In the genomic region with DNA sequence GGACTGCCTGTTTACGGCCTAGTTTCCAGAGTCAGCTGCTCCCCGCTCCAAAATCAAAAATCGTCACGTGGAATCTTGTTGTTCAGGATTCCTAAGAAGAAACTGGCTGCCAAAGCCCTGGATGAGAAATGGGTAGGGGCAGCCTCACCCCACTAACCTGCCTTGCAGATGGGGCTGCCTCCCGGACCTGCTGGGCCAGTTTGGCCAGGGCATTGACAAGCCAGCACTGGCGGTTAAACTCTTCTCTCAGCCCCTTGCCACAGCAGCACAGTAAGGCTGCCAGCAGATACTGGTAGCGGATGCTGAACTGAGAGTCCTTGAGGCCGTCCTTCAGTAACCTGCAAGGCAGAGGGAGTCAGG, we compare ENCODE assay signal across 14 cellular contexts. TPM values are rescaled to one million over a fixed set of nuclear protein-coding genes. Genes with fewer than 3 reads are reported as not detected.
DNase-seq lines count a peak whose midpoint lies in the region; ATAC-seq, FAIRE-seq and TF ChIP-seq lines count a peak whose summit lies in the region.
"Had no signal": no experiment of that assay in that cellular context is flagged by ENCODE, and none has a peak within 500 bp of the region (broad histone marks: within the 10 kb centered on the region; RNA-seq: fewer than 3 reads in every experiment).

No MANE protein-coding gene starts in this region.

- TF ChIP-seq CTCF in pancreas (IDR thresholded peaks at IDR 0.05) (no peak), tibial nerve (IDR thresholded peaks at IDR 0.05) (no peak), mucosa of descending colon (IDR thresholded peaks at IDR 0.05) (no peak)

- no peaks in the 10 kb centered on the region for H3K27me3 ChIP-seq in pancreas
- no peaks in the 10 kb centered on the region for H3K27me3 ChIP-seq in tibial nerve
- H3K27me3 ChIP-seq in naive thymus-derived CD4-positive, alpha-beta T cell (ENCODE audit: control insufficient read depth in 2 of 2, insufficient read depth in 2 of 2, low read length in 2 of 2) = no peaks in the 10 kb centered on the region

- H3K27me3 Mint-ChIP-seq in activated CD4-positive, alpha-beta memory T cell treated with anti-CD3 and anti-CD28 coated beads for 36 hours = no peaks in the 10 kb centered on the region
- no peaks in the 10 kb centered on the region for H3K27me3 Mint-ChIP-seq in activated CD4-positive, alpha-beta memory T cell treated with anti-CD3 and anti-CD28 coated beads, Interleukin-2, amount 10 ng/mL, durations not matched to agents 7 days and 5 days
- no peaks in the 10 kb centered on the region for H3K27me3 Mint-ChIP-seq in stimulated activated naive CD8-positive, alpha-beta T cell treated with anti-CD3 and anti-CD28 coated beads, Interleukin-15, amount 100 ng/mL, for 72 hours
- H3K27me3 Mint-ChIP-seq in naive thymus-derived CD4-positive, alpha-beta T cell = no peaks in the 10 kb centered on the region
- H3K27me3 Mint-ChIP-seq: brain had no signal

- no peak overlapping the region for H3K4me3 Mint-ChIP-seq in activated CD4-positive, alpha-beta memory T cell treated with anti-CD3 and anti-CD28 coated beads for 36 hours
- no peak overlapping the region for H3K4me3 Mint-ChIP-seq in activated CD4-positive, alpha-beta memory T cell treated with anti-CD3 and anti-CD28 coated beads, Interleukin-2, amount 10 ng/mL, durations not matched to agents 7 days and 5 days
- H3K4me3 Mint-ChIP-seq in stimulated activated naive CD8-positive, alpha-beta T cell treated with anti-CD3 and anti-CD28 coated beads, Interleukin-15, amount 100 ng/mL, for 72 hours = no peak overlapping the region
- no peak overlapping the region for H3K4me3 Mint-ChIP-seq in naive thymus-derived CD4-positive, alpha-beta T cell
- H3K4me3 Mint-ChIP-seq: brain had no signal

- POLR2A ChIA-PET in activated CD4-positive, alpha-beta memory T cell treated with anti-CD3 and anti-CD28 coated beads for 36 hours (lab: Charles Lee) = interaction anchor here (1.2 to 1.9 kb wide), 3 partner anchors 26 to 73 kb away, joined by 3 to 16 read pairs (median 4); a partner anchor contains a TSS
- POLR2A ChIA-PET in activated CD4-positive, alpha-beta memory T cell treated with anti-CD3 and anti-CD28 coated beads, Interleukin-2, amount 10 ng/mL, durations not matched to agents 7 days and 5 days (lab: Charles Lee) = interaction anchor here (0.8 to 2.1 kb wide), 4 partner anchors 9 to 117 kb away, joined by 3 to 17 read pairs (median 4); a partner anchor contains a TSS
- POLR2A ChIA-PET in naive thymus-derived CD4-positive, alpha-beta T cell (lab: Charles Lee) = interaction anchor here (1.0 to 3.4 kb wide), 3 partner anchors 51 to 63 kb away, joined by 4 to 16 read pairs (median 4); a partner anchor contains a TSS

- no peak for TF ChIP-seq POLR2A in tibial nerve (IDR thresholded peaks at IDR 0.05)

- H3K27ac ChIP-seq in cingulate gyrus (ENCODE audit: low read depth, low read length) = peak overlapping the region; percentile 7
- H3K27ac ChIP-seq in pancreas = peak overlapping the region in 3 of 4 donors; percentile 22 to 61 (median 29)
- H3K27ac ChIP-seq in tibial nerve = peak overlapping the region; percentile 7 to 76 (median 46)
- H3K27ac ChIP-seq in naive thymus-derived CD4-positive, alpha-beta T cell (ENCODE audit: low read depth, low read length) = no peak overlapping the region
- H3K27ac ChIP-seq: KMS-11 had no signal

- peaks cover 61% of the 10 kb centered on the region for H3K4me1 Mint-ChIP-seq in activated CD4-positive, alpha-beta memory T cell treated with anti-CD3 and anti-CD28 coated beads for 36 hours (ENCODE audit: low read depth)
- H3K4me1 Mint-ChIP-seq in activated CD4-positive, alpha-beta memory T cell treated with anti-CD3 and anti-CD28 coated beads, Interleukin-2, amount 10 ng/mL, durations not matched to agents 7 days and 5 days = peaks cover 43% of the 10 kb centered on the region
- peaks cover 12% of the 10 kb centered on the region for H3K4me1 Mint-ChIP-seq in stimulated activated naive CD8-positive, alpha-beta T cell treated with anti-CD3 and anti-CD28 coated beads, Interleukin-15, amount 100 ng/mL, for 72 hours
- H3K4me1 Mint-ChIP-seq in naive thymus-derived CD4-positive, alpha-beta T cell = peaks cover 0 to 13% (median 5%) of the 10 kb centered on the region in 7 donors

- H3K9me3 ChIP-seq in pancreas (no peaks in the 10 kb centered on the region), tibial nerve (no peaks in the 10 kb centered on the region), mucosa of descending colon (no peaks in the 10 kb centered on the region)
- no peaks in the 10 kb centered on the region for H3K9me3 ChIP-seq in naive thymus-derived CD4-positive, alpha-beta T cell (ENCODE audit: control insufficient read depth in 2 of 3, low read length in 3 of 3)

- DNase-seq in activated CD4-positive, alpha-beta memory T cell treated with anti-CD3 and anti-CD28 coated beads for 36 hours = no peak
- DNase-seq in activated CD4-positive, alpha-beta memory T cell treated with anti-CD3 and anti-CD28 coated beads, Interleukin-2, amount 10 ng/mL, durations not matched to agents 7 days and 5 days = no peak
- DNase-seq in pancreas = peak in 2 of 6 donors; percentile 39 to 55
- no peak for DNase-seq in tibial nerve (ENCODE audit: low spot score in 2 of 2)
- no peak for DNase-seq in stimulated activated naive CD8-positive, alpha-beta T cell treated with anti-CD3 and anti-CD28 coated beads, Interleukin-15, amount 100 ng/mL, for 72 hours
- no peak for DNase-seq in naive thymus-derived CD4-positive, alpha-beta T cell
- no peak for DNase-seq in mucosa of descending colon
- DNase-seq: activated CD4-positive, alpha-beta T cell treated with anti-CD3 and anti-CD28 coated beads for 1 hour; NCI-H187; retina had no signal

- WGBS in pancreas, 2 donors = 65% methylated on average over 8 of the region's 8 CpGs
- 72 to 75% methylated on average over 8 of the region's 8 CpGs for WGBS in tibial nerve, 2 donors

- H3K4me1 ChIP-seq in pancreas (no peaks in the 10 kb centered on the region), tibial nerve (peaks cover 4 to 61% (median 18%) of the 10 kb centered on the region in 4 donors), mucosa of descending colon (ENCODE audit: low read depth) (peaks cover 16% of the 10 kb centered on the region)
- peaks cover 0 to 8% of the 10 kb centered on the region in 2 donors for H3K4me1 ChIP-seq in naive thymus-derived CD4-positive, alpha-beta T cell (ENCODE audit: control insufficient read depth in 2 of 2, insufficient read depth in 2 of 2, low read length in 2 of 2)

- CTCF ChIA-PET in activated CD4-positive, alpha-beta memory T cell treated with anti-CD3 and anti-CD28 coated beads for 36 hours (lab: Charles Lee) = interaction anchor here (0.6 to 33.4 kb wide), 12 partner anchors 9 to 364 kb away, joined by 3 to 1224 read pairs (median 4); a partner anchor contains a TSS
- CTCF ChIA-PET in activated CD4-positive, alpha-beta memory T cell treated with anti-CD3 and anti-CD28 coated beads, Interleukin-2, amount 10 ng/mL, durations not matched to agents 7 days and 5 days (lab: Charles Lee) = interaction anchor here (1.1 to 6.2 kb wide), 7 partner anchors 11 to 364 kb away, joined by 5 to 46 read pairs (median 8); a partner anchor contains a TSS
- CTCF ChIA-PET in naive thymus-derived CD4-positive, alpha-beta T cell (lab: Charles Lee) = interaction anchor here (1.3 to 22.5 kb wide), 5 partner anchors 10 to 364 kb away, joined by 3 to 434 read pairs (median 6); a partner anchor contains a TSS

- no peak for FAIRE-seq in pancreas (lab: Jason Lieb, UNC)
- FAIRE-seq: endothelial cell of umbilical vein had no signal

- H3K4me3 ChIP-seq in pancreas = no peak overlapping the region
- H3K4me3 ChIP-seq in tibial nerve = no peak overlapping the region
- H3K4me3 ChIP-seq in naive thymus-derived CD4-positive, alpha-beta T cell (ENCODE audit: low read length) = no peak overlapping the region
- H3K4me3 ChIP-seq in mucosa of descending colon = no peak overlapping the region

- peak; percentile 19 to 53 (median 51) for ATAC-seq in pancreas
- no peak for ATAC-seq in stimulated activated naive CD8-positive, alpha-beta T cell treated with anti-CD3 and anti-CD28 coated beads, Interleukin-15, amount 100 ng/mL, for 72 hours
- no peak for ATAC-seq in naive thymus-derived CD4-positive, alpha-beta T cell
- no peak for ATAC-seq in mucosa of descending colon

- H3K9me3 Mint-ChIP-seq in activated CD4-positive, alpha-beta memory T cell treated with anti-CD3 and anti-CD28 coated beads for 36 hours = no peaks in the 10 kb centered on the region
- H3K9me3 Mint-ChIP-seq in activated CD4-positive, alpha-beta memory T cell treated with anti-CD3 and anti-CD28 coated beads, Interleukin-2, amount 10 ng/mL, durations not matched to agents 7 days and 5 days = no peaks in the 10 kb centered on the region
- H3K9me3 Mint-ChIP-seq in stimulated activated naive CD8-positive, alpha-beta T cell treated with anti-CD3 and anti-CD28 coated beads, Interleukin-15, amount 100 ng/mL, for 72 hours = no peaks in the 10 kb centered on the region
- H3K9me3 Mint-ChIP-seq in naive thymus-derived CD4-positive, alpha-beta T cell = no peaks in the 10 kb centered on the region
- H3K9me3 Mint-ChIP-seq: brain had no signal

- intact Hi-C loops in activated CD4-positive, alpha-beta memory T cell treated with anti-CD3 and anti-CD28 coated beads for 36 hours (cut with micrococcal nuclease) = no loop called here
- intact Hi-C loops in pancreas (cut with DNase I) (loop anchor here in 2 of 3 donors (5.0 to 10.0 kb wide), 2 partner anchors 52 to 59 kb away; a partner anchor contains a TSS), mucosa of descending colon (cut with DNase I, micrococcal nuclease) (no loop called here)
- intact Hi-C loops in naive thymus-derived CD4-positive, alpha-beta T cell (cut with micrococcal nuclease) = no loop called here

- no peak for TF ChIP-seq EP300 in tibial nerve (IDR thresholded peaks at IDR 0.05)

- peaks cover 0 to 39% (median 3%) of the 10 kb centered on the region in 3 donors for H3K36me3 ChIP-seq in pancreas
- H3K36me3 ChIP-seq in tibial nerve = peaks cover 0 to 79% (median 10%) of the 10 kb centered on the region in 3 donors
- peaks cover 6 to 84% (median 40%) of the 10 kb centered on the region in 3 experiments for H3K36me3 ChIP-seq in naive thymus-derived CD4-positive, alpha-beta T cell (ENCODE audit: control insufficient read depth in 2 of 3, insufficient read depth in 3 of 3, low read length in 3 of 3)
- peaks cover 7% of the 10 kb centered on the region for H3K36me3 ChIP-seq in mucosa of descending colon (ENCODE audit: low read depth)

- peaks cover 68% of the 10 kb centered on the region for H3K36me3 Mint-ChIP-seq in activated CD4-positive, alpha-beta memory T cell treated with anti-CD3 and anti-CD28 coated beads for 36 hours
- peaks cover 60% of the 10 kb centered on the region for H3K36me3 Mint-ChIP-seq in activated CD4-positive, alpha-beta memory T cell treated with anti-CD3 and anti-CD28 coated beads, Interleukin-2, amount 10 ng/mL, durations not matched to agents 7 days and 5 days (ENCODE audit: low read depth)
- H3K36me3 Mint-ChIP-seq in naive thymus-derived CD4-positive, alpha-beta T cell = peaks cover 8 to 63% (median 23%) of the 10 kb centered on the region in 5 donors

- H3K27ac Mint-ChIP-seq in activated CD4-positive, alpha-beta memory T cell treated with anti-CD3 and anti-CD28 coated beads for 36 hours = peak overlapping the region; percentile 91
- no peak overlapping the region for H3K27ac Mint-ChIP-seq in activated CD4-positive, alpha-beta memory T cell treated with anti-CD3 and anti-CD28 coated beads, Interleukin-2, amount 10 ng/mL, durations not matched to agents 7 days and 5 days
- no peak overlapping the region for H3K27ac Mint-ChIP-seq in stimulated activated naive CD8-positive, alpha-beta T cell treated with anti-CD3 and anti-CD28 coated beads, Interleukin-15, amount 100 ng/mL, for 72 hours
- no peak overlapping the region for H3K27ac Mint-ChIP-seq in naive thymus-derived CD4-positive, alpha-beta T cell

RNA-seq across cellular contexts. Expression of a gene that starts 31.6 kb away (rescaled TPM):
- 10 to 100 TPM; 54.9 to 57.1 TPM for total RNA-seq in activated CD4-positive, alpha-beta memory T cell treated with anti-CD3 and anti-CD28 coated beads for 36 hours
- 10 to 100 TPM; 76.0 to 76.1 TPM for total RNA-seq in activated CD4-positive, alpha-beta memory T cell treated with anti-CD3 and anti-CD28 coated beads, Interleukin-2, amount 10 ng/mL, durations not matched to agents 7 days and 5 days
- 10 to 100 TPM; 16.4 to 47.9 (median 23.4) TPM for total RNA-seq in pancreas
- 10 to 100 TPM in 1 of 2 donors, 1 to 10 TPM in 1; 7.8 to 11.8 TPM for polyA plus RNA-seq in pancreas
- 10 to 100 TPM; 42.9 to 59.9 (median 49.2) TPM for total RNA-seq in tibial nerve
- 100 to 1,000 TPM in 2 of 5 experiments, 10 to 100 TPM in 3; 69.5 to 175 (median 73.0) TPM for total RNA-seq in naive thymus-derived CD4-positive, alpha-beta T cell
- polyA plus RNA-seq in naive thymus-derived CD4-positive, alpha-beta T cell = 10 to 100 TPM; 14.1 to 19.3 TPM
- total RNA-seq in mucosa of descending colon = 10 to 100 TPM; 56.7 to 60.2 (median 60.1) TPM

RNA-seq across cellular contexts. Expression of a gene that starts 51.4 kb away (rescaled TPM):
- total RNA-seq in activated CD4-positive, alpha-beta memory T cell treated with anti-CD3 and anti-CD28 coated beads for 36 hours = 10 to 100 TPM; 43.4 to 46.4 TPM
- total RNA-seq in activated CD4-positive, alpha-beta memory T cell treated with anti-CD3 and anti-CD28 coated beads, Interleukin-2, amount 10 ng/mL, durations not matched to agents 7 days and 5 days = 10 to 100 TPM; 31.0 to 32.0 TPM
- total RNA-seq in pancreas = 10 to 100 TPM in 3 of 6 donors, 1 to 10 TPM in 3; 8.7 to 17.5 (median 9.7) TPM
- polyA plus RNA-seq in pancreas = 10 to 100 TPM in 1 of 2 donors, 1 to 10 TPM in 1; 5.4 to 13.1 TPM
- total RNA-seq in tibial nerve = 10 to 100 TPM; 18.0 to 67.2 (median 32.5) TPM
- total RNA-seq in naive thymus-derived CD4-positive, alpha-beta T cell = 10 to 100 TPM; 26.8 to 41.9 (median 32.5) TPM
- 1 to 10 TPM; 2.7 to 4.2 TPM for polyA plus RNA-seq in naive thymus-derived CD4-positive, alpha-beta T cell
- 100 to 1,000 TPM in 1 of 3 donors, 10 to 100 TPM in 2; 66.5 to 117 (median 90.4) TPM for total RNA-seq in mucosa of descending colon

Comparison
In these comparisons a context has a peak if more than half of its experiments do, and no peak if none do; other contexts are left out.
1. ATAC-seq: peak in pancreas (4 of 4); none in stimulated activated naive CD8-positive, alpha-beta T cell treated with anti-CD3 and anti-CD28 coated beads, Interleukin-15, amount 100 ng/mL, for 72 hours (single experiment), naive thymus-derived CD4-positive, alpha-beta T cell (single experiment) and mucosa of descending colon (single experiment).
2. intact Hi-C loops: an anchor here in pancreas (5.0 to 10.0 kb wide); none called in activated CD4-positive, alpha-beta memory T cell treated with anti-CD3 and anti-CD28 coated beads for 36 hours, naive thymus-derived CD4-positive, alpha-beta T cell and mucosa of descending colon.